ENCODE assay signal across 1 cellular context in the genomic region with DNA sequence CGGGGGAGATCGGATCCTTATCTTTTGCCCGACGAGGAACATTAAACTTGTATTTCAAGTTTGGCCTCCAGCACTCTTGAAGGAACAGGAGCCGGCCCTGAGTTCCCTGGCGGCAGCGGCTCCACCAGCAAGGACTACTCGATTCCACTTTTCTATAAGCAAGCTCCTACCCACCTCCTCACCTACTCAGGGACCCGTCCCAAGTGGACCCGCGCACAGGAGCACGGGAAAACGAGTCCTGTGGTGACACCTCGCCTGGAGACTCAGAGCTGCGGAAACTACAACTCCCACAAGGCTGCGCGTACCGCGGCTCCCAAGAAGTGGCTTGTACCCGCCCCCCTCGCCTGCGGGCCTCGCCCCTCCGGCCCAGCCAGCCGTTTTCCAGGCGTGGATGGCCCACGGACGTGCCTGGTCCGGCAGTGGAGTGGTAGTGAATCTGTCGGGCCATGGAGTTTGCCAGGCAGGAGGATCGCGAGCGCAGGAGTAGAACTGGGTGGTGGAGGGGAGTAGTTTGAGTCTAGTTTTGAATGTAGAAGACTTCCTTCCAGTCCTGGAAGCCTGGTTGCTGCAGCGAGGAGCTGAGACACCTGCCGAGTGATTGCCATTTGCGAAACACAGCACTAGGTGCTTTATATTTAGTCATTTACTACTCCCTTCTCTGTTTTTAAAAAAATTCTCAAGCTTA.
TF ChIP-seq lines count a peak whose summit lies in the region.

A gene (minus strand): TSS at position 206 of the 685 bp plus-strand sequence. CDS start 476 bp downstream, outside the sequence.

TF ChIP-seq in GM12878, 131 proteins besides CTCF, POLR2A, EP300 and RAD21 (continued from another document and continues in another):
- TF ChIP-seq, protein P1, sequence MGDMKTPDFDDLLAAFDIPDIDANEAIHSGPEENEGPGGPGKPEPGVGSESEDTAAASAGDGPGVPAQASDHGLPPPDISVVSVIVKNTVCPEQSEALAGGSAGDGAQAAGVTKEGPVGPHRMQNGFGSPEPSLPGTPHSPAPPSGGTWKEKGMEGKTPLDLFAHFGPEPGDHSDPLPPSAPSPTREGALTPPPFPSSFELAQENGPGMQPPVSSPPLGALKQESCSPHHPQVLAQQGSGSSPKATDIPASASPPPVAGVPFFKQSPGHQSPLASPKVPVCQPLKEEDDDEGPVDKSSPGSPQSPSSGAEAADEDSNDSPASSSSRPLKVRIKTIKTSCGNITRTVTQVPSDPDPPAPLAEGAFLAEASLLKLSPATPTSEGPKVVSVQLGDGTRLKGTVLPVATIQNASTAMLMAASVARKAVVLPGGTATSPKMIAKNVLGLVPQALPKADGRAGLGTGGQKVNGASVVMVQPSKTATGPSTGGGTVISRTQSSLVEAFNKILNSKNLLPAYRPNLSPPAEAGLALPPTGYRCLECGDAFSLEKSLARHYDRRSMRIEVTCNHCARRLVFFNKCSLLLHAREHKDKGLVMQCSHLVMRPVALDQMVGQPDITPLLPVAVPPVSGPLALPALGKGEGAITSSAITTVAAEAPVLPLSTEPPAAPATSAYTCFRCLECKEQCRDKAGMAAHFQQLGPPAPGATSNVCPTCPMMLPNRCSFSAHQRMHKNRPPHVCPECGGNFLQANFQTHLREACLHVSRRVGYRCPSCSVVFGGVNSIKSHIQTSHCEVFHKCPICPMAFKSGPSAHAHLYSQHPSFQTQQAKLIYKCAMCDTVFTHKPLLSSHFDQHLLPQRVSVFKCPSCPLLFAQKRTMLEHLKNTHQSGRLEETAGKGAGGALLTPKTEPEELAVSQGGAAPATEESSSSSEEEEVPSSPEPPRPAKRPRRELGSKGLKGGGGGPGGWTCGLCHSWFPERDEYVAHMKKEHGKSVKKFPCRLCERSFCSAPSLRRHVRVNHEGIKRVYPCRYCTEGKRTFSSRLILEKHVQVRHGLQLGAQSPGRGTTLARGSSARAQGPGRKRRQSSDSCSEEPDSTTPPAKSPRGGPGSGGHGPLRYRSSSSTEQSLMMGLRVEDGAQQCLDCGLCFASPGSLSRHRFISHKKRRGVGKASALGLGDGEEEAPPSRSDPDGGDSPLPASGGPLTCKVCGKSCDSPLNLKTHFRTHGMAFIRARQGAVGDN (IDR thresholded peaks at IDR 0.05): no peak
- TF ChIP-seq ZNF207 (IDR thresholded peaks at IDR 0.05; ENCODE audit: borderline replicate concordance): no peak
- TF ChIP-seq, protein P2, sequence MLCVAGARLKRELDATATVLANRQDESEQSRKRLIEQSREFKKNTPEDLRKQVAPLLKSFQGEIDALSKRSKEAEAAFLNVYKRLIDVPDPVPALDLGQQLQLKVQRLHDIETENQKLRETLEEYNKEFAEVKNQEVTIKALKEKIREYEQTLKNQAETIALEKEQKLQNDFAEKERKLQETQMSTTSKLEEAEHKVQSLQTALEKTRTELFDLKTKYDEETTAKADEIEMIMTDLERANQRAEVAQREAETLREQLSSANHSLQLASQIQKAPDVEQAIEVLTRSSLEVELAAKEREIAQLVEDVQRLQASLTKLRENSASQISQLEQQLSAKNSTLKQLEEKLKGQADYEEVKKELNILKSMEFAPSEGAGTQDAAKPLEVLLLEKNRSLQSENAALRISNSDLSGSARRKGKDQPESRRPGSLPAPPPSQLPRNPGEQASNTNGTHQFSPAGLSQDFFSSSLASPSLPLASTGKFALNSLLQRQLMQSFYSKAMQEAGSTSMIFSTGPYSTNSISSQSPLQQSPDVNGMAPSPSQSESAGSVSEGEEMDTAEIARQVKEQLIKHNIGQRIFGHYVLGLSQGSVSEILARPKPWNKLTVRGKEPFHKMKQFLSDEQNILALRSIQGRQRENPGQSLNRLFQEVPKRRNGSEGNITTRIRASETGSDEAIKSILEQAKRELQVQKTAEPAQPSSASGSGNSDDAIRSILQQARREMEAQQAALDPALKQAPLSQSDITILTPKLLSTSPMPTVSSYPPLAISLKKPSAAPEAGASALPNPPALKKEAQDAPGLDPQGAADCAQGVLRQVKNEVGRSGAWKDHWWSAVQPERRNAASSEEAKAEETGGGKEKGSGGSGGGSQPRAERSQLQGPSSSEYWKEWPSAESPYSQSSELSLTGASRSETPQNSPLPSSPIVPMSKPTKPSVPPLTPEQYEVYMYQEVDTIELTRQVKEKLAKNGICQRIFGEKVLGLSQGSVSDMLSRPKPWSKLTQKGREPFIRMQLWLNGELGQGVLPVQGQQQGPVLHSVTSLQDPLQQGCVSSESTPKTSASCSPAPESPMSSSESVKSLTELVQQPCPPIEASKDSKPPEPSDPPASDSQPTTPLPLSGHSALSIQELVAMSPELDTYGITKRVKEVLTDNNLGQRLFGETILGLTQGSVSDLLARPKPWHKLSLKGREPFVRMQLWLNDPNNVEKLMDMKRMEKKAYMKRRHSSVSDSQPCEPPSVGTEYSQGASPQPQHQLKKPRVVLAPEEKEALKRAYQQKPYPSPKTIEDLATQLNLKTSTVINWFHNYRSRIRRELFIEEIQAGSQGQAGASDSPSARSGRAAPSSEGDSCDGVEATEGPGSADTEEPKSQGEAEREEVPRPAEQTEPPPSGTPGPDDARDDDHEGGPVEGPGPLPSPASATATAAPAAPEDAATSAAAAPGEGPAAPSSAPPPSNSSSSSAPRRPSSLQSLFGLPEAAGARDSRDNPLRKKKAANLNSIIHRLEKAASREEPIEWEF (IDR thresholded peaks at IDR 0.05; ENCODE audit: insufficient replicate concordance, low read depth, low read length): no peak
- TF ChIP-seq, protein P3, sequence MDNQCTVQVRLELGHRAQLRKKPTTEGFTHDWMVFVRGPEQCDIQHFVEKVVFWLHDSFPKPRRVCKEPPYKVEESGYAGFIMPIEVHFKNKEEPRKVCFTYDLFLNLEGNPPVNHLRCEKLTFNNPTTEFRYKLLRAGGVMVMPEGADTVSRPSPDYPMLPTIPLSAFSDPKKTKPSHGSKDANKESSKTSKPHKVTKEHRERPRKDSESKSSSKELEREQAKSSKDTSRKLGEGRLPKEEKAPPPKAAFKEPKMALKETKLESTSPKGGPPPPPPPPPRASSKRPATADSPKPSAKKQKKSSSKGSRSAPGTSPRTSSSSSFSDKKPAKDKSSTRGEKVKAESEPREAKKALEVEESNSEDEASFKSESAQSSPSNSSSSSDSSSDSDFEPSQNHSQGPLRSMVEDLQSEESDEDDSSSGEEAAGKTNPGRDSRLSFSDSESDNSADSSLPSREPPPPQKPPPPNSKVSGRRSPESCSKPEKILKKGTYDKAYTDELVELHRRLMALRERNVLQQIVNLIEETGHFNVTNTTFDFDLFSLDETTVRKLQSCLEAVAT (IDR thresholded peaks at IDR 0.05): 0 out of 2 replicates have a peak, but pooled peaks have one; percentile 25
- peak; percentile 65 for TF ChIP-seq SREBF1 (IDR thresholded peaks at IDR 0.05; ENCODE audit: low read length)
- peak; percentile 40 for TF ChIP-seq RUNX3 (IDR thresholded peaks at IDR 0.05; ENCODE audit: low read length)
- 0 out of 2 replicates have a peak, but pooled peaks have one; percentile 35 for TF ChIP-seq NR2C1 (IDR thresholded peaks at IDR 0.05)
- TF ChIP-seq RCOR1 (conservative IDR thresholded peaks at IDR 0.05; ENCODE audit: low read depth, low read length): no peak
- no peak for TF ChIP-seq ZNF384 (IDR thresholded peaks at IDR 0.05; ENCODE audit: borderline replicate concordance, low read depth, low read length)
- peak; percentile 28 to 50; a peak in 2 of 4 replicates for TF ChIP-seq BHLHE40 (IDR thresholded peaks at IDR 0.05; ENCODE audit: borderline replicate concordance in 1 of 2, low read depth in 2 of 2, low read length in 1 of 2)
- TF ChIP-seq, protein P4, sequence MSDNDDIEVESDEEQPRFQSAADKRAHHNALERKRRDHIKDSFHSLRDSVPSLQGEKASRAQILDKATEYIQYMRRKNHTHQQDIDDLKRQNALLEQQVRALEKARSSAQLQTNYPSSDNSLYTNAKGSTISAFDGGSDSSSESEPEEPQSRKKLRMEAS (IDR thresholded peaks at IDR 0.05; ENCODE audit: low read depth, low read length): no peak
- no peak for TF ChIP-seq SUZ12 (IDR thresholded peaks at IDR 0.05; ENCODE audit: unreplicated experiment)
- 0 out of 2 replicates have a peak, but pooled peaks have one; percentile 39 for TF ChIP-seq MYB (IDR thresholded peaks at IDR 0.05; ENCODE audit: borderline replicate concordance, low read depth, low read length)
- TF ChIP-seq POLR2AphosphoS2 (IDR thresholded peaks at IDR 0.05; ENCODE audit: low read depth, low read length): no peak
- peak; percentile 82 for TF ChIP-seq TARDBP (IDR thresholded peaks at IDR 0.05; ENCODE audit: borderline replicate concordance)
- TF ChIP-seq, protein P5, sequence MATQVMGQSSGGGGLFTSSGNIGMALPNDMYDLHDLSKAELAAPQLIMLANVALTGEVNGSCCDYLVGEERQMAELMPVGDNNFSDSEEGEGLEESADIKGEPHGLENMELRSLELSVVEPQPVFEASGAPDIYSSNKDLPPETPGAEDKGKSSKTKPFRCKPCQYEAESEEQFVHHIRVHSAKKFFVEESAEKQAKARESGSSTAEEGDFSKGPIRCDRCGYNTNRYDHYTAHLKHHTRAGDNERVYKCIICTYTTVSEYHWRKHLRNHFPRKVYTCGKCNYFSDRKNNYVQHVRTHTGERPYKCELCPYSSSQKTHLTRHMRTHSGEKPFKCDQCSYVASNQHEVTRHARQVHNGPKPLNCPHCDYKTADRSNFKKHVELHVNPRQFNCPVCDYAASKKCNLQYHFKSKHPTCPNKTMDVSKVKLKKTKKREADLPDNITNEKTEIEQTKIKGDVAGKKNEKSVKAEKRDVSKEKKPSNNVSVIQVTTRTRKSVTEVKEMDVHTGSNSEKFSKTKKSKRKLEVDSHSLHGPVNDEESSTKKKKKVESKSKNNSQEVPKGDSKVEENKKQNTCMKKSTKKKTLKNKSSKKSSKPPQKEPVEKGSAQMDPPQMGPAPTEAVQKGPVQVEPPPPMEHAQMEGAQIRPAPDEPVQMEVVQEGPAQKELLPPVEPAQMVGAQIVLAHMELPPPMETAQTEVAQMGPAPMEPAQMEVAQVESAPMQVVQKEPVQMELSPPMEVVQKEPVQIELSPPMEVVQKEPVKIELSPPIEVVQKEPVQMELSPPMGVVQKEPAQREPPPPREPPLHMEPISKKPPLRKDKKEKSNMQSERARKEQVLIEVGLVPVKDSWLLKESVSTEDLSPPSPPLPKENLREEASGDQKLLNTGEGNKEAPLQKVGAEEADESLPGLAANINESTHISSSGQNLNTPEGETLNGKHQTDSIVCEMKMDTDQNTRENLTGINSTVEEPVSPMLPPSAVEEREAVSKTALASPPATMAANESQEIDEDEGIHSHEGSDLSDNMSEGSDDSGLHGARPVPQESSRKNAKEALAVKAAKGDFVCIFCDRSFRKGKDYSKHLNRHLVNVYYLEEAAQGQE (IDR thresholded peaks at IDR 0.05; ENCODE audit: low read depth, low read length): no peak
- TF ChIP-seq BACH1 (IDR thresholded peaks at IDR 0.05; ENCODE audit: borderline replicate concordance): no peak
- TF ChIP-seq ZNF274 (IDR thresholded peaks at IDR 0.05; ENCODE audit: insufficient read depth, insufficient read length): no peak
- peak; percentile 92 for TF ChIP-seq ATF7 (IDR thresholded peaks at IDR 0.05; ENCODE audit: low read depth)
- no peak for TF ChIP-seq YBX1 (IDR thresholded peaks at IDR 0.05)
- TF ChIP-seq, protein P6, sequence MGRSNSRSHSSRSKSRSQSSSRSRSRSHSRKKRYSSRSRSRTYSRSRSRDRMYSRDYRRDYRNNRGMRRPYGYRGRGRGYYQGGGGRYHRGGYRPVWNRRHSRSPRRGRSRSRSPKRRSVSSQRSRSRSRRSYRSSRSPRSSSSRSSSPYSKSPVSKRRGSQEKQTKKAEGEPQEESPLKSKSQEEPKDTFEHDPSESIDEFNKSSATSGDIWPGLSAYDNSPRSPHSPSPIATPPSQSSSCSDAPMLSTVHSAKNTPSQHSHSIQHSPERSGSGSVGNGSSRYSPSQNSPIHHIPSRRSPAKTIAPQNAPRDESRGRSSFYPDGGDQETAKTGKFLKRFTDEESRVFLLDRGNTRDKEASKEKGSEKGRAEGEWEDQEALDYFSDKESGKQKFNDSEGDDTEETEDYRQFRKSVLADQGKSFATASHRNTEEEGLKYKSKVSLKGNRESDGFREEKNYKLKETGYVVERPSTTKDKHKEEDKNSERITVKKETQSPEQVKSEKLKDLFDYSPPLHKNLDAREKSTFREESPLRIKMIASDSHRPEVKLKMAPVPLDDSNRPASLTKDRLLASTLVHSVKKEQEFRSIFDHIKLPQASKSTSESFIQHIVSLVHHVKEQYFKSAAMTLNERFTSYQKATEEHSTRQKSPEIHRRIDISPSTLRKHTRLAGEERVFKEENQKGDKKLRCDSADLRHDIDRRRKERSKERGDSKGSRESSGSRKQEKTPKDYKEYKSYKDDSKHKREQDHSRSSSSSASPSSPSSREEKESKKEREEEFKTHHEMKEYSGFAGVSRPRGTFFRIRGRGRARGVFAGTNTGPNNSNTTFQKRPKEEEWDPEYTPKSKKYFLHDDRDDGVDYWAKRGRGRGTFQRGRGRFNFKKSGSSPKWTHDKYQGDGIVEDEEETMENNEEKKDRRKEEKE (IDR thresholded peaks at IDR 0.05): peak; percentile 79; the same call in 1 of the 2 replicates
- no peak for TF ChIP-seq ZNF24 (IDR thresholded peaks at IDR 0.05)
- TF ChIP-seq, protein P7, sequence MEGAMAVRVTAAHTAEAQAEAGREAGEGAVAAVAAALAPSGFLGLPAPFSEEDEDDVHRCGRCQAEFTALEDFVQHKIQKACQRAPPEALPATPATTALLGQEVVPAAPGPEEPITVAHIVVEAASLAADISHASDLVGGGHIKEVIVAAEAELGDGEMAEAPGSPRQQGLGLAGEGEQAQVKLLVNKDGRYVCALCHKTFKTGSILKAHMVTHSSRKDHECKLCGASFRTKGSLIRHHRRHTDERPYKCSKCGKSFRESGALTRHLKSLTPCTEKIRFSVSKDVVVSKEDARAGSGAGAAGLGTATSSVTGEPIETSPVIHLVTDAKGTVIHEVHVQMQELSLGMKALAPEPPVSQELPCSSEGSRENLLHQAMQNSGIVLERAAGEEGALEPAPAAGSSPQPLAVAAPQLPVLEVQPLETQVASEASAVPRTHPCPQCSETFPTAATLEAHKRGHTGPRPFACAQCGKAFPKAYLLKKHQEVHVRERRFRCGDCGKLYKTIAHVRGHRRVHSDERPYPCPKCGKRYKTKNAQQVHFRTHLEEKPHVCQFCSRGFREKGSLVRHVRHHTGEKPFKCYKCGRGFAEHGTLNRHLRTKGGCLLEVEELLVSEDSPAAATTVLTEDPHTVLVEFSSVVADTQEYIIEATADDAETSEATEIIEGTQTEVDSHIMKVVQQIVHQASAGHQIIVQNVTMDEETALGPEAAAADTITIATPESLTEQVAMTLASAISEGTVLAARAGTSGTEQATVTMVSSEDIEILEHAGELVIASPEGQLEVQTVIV (IDR thresholded peaks at IDR 0.05; ENCODE audit: borderline replicate concordance, partially characterized antibody): no peak
- TF ChIP-seq CHD1 (IDR thresholded peaks at IDR 0.05; ENCODE audit: low read depth, low read length): no peak; the same call in 1 of the 2 replicates
- TF ChIP-seq IKZF1 (conservative IDR thresholded peaks at IDR 0.05): peak; percentile 93
